8 cellular contexts compared by ENCODE assay signal in genomic region chrX:135520022-135520552, GRCh38. TPM values are rescaled to one million over a fixed set of nuclear protein-coding genes. Genes with fewer than 3 reads are reported as not detected.
DNase-seq lines count a peak whose midpoint lies in the region; ATAC-seq and TF ChIP-seq lines count a peak whose summit lies in the region.

No MANE protein-coding gene starts in this region.

- no peak for TF ChIP-seq POLR2A in suprapubic skin (IDR thresholded peaks at IDR 0.05)

- WGBS in suprapubic skin = 40% methylated on average over 12 of the region's 12 CpGs

- peak; percentile 0 for ATAC-seq in GM21390 (IDR thresholded peaks at IDR 0.05; ENCODE audit: unreplicated experiment)

- H3K4me1 Mint-ChIP-seq in activated T-helper 1 cell treated with anti-CD3 and anti-CD28 coated beads, Interleukin-12 subunit alpha, Interleukin-12 subunit beta, Interleukin-2, Interleukin-4 antibody, amounts not matched to agents 30 ng/mL and 10 ng/mL and 1 ng/mL, durations not matched to agents 14 hours and 24 hours and 36 hours (ENCODE audit: low read depth) = peaks cover 34% of the 10 kb centered on the region

- H3K27me3 ChIP-seq in AG04450 (ENCODE audit: control insufficient read depth, insufficient read depth, low read length) (no peaks in the 10 kb centered on the region), suprapubic skin (no peaks in the 10 kb centered on the region)

- POLR2A ChIA-PET in AG04450 (lab: Yijun Ruan, JAX) = no interaction called here

- CTCF ChIA-PET in AG04450 (lab: Charles Lee) = no interaction called here

- peak; percentile 16 for DNase-seq in AG04450 (ENCODE audit: low read depth, low spot score)
- no peak for DNase-seq in activated T-helper 1 cell treated with anti-CD3 and anti-CD28 coated beads, Interleukin-12 subunit alpha, Interleukin-12 subunit beta, Interleukin-2, Interleukin-4 antibody, amounts not matched to agents 30 ng/mL and 10 ng/mL and 1 ng/mL, durations not matched to agents 14 hours and 24 hours and 36 hours (ENCODE audit: low spot score)
- DNase-seq in suprapubic skin (ENCODE audit: low spot score in 2 of 2) = no peak
- no peak for DNase-seq in midbrain (lab: John Stamatoyannopoulos, UW)
- DNase-seq in NAMALWA (ENCODE audit: low spot score) = no peak
- no peak for DNase-seq in stimulated activated CD4-positive, alpha-beta T cell treated with anti-CD3 and anti-CD28 coated beads, Interleukin-4, amount 100 ng/mL, for 1 hour

- no peaks in the 10 kb centered on the region for H3K36me3 ChIP-seq in suprapubic skin

- peak overlapping the region; percentile 100 for H3K27ac Mint-ChIP-seq in activated T-helper 1 cell treated with anti-CD3 and anti-CD28 coated beads, Interleukin-12 subunit alpha, Interleukin-12 subunit beta, Interleukin-2, Interleukin-4 antibody, amounts not matched to agents 30 ng/mL and 10 ng/mL and 1 ng/mL, durations not matched to agents 14 hours and 24 hours and 36 hours

- TF ChIP-seq CTCF in AG04450 (IDR thresholded peaks at IDR 0.05; ENCODE audit: low read depth, low read length) = no peak
- TF ChIP-seq CTCF in suprapubic skin (IDR thresholded peaks at IDR 0.05) = no peak

- intact Hi-C loops in activated T-helper 1 cell treated with anti-CD3 and anti-CD28 coated beads, Interleukin-12 subunit alpha, Interleukin-12 subunit beta, Interleukin-2, Interleukin-4 antibody, amounts not matched to agents 30 ng/mL and 10 ng/mL and 1 ng/mL, durations not matched to agents 14 hours and 24 hours and 36 hours (cut with micrococcal nuclease) = loop anchor here (1.0 to 10.0 kb wide), 6 partner anchors 32 to 1365 kb away; partner anchors contain the start of genes FHL1, HPRT1, HTATSF1 and RBMX

- peak overlapping the region; percentile 40 for H3K27ac ChIP-seq in AG04450 (ENCODE audit: low read depth, low read length)
- peak overlapping the region; percentile 94 for H3K27ac ChIP-seq in suprapubic skin

- H3K4me3 ChIP-seq in AG04450 (ENCODE audit: low read depth, low read length) (peak overlapping the region; percentile 68), iPS-18c (ENCODE audit: insufficient read depth, low read depth, low read length) (peak overlapping the region; percentile 60), suprapubic skin (peak overlapping the region; percentile 75)

- H3K9me3 ChIP-seq in AG04450 (ENCODE audit: control insufficient read depth, insufficient read depth, low read length) (no peaks in the 10 kb centered on the region), iPS-18c (ENCODE audit: control insufficient read depth, insufficient read depth, low read length) (peaks cover 3% of the 10 kb centered on the region), suprapubic skin (no peaks in the 10 kb centered on the region)

- H3K27me3 Mint-ChIP-seq in activated T-helper 1 cell treated with anti-CD3 and anti-CD28 coated beads, Interleukin-12 subunit alpha, Interleukin-12 subunit beta, Interleukin-2, Interleukin-4 antibody, amounts not matched to agents 30 ng/mL and 10 ng/mL and 1 ng/mL, durations not matched to agents 14 hours and 24 hours and 36 hours (ENCODE audit: insufficient read depth) = no peaks in the 10 kb centered on the region

- no peaks in the 10 kb centered on the region for H3K9me3 Mint-ChIP-seq in activated T-helper 1 cell treated with anti-CD3 and anti-CD28 coated beads, Interleukin-12 subunit alpha, Interleukin-12 subunit beta, Interleukin-2, Interleukin-4 antibody, amounts not matched to agents 30 ng/mL and 10 ng/mL and 1 ng/mL, durations not matched to agents 14 hours and 24 hours and 36 hours

- H3K36me3 Mint-ChIP-seq in activated T-helper 1 cell treated with anti-CD3 and anti-CD28 coated beads, Interleukin-12 subunit alpha, Interleukin-12 subunit beta, Interleukin-2, Interleukin-4 antibody, amounts not matched to agents 30 ng/mL and 10 ng/mL and 1 ng/mL, durations not matched to agents 14 hours and 24 hours and 36 hours (ENCODE audit: low read depth) = peaks cover 19% of the 10 kb centered on the region

- H3K4me1 ChIP-seq in suprapubic skin = no peaks in the 10 kb centered on the region

- no peak for TF ChIP-seq EP300 in suprapubic skin (IDR thresholded peaks at IDR 0.05)

- peak overlapping the region; percentile 99 for H3K4me3 Mint-ChIP-seq in activated T-helper 1 cell treated with anti-CD3 and anti-CD28 coated beads, Interleukin-12 subunit alpha, Interleukin-12 subunit beta, Interleukin-2, Interleukin-4 antibody, amounts not matched to agents 30 ng/mL and 10 ng/mL and 1 ng/mL, durations not matched to agents 14 hours and 24 hours and 36 hours

RNA-seq across cellular contexts. Expression of gene INTS6L, which starts 0.4 kb away (rescaled TPM):
- 6.9 and 10.4 TPM in 2 replicates for polyA plus RNA-seq in AG04450 (2011; rRNA removed)
- 4.0 and 5.3 TPM in 2 replicates for polyA minus RNA-seq in AG04450 (2011; rRNA and poly(A)+ RNA removed)
- 38.3 and 38.7 TPM in 2 replicates for total RNA-seq in activated T-helper 1 cell treated with anti-CD3 and anti-CD28 coated beads, Interleukin-12 subunit alpha, Interleukin-12 subunit beta, Interleukin-2, Interleukin-4 antibody, amounts not matched to agents 30 ng/mL and 10 ng/mL and 1 ng/mL, durations not matched to agents 14 hours and 24 hours and 36 hours
- total RNA-seq in suprapubic skin = 10 to 100 TPM in 2 of 4 donors, 1 to 10 TPM in 2; 9.2 to 28.8 (median 12.6) TPM
